26 cellular contexts compared by ENCODE assay signal in genomic region chr13:86135856-86136255, GRCh38.
A peak's percentile ranks its signal among the peaks of the same experiment; 100 is the strongest.
DNase-seq lines count a peak whose midpoint lies in the region; ATAC-seq, FAIRE-seq and TF ChIP-seq lines count a peak whose summit lies in the region.
"Had no signal": no experiment of that assay in that cellular context is flagged by ENCODE, and none has a peak within 500 bp of the region (broad histone marks: within the 10 kb centered on the region; RNA-seq: fewer than 3 reads in every experiment).

No MANE protein-coding gene starts in this region.

- no peak overlapping the region for H3K27ac Mint-ChIP-seq in neural progenitor cell
- H3K27ac Mint-ChIP-seq in activated T-helper 2 cell treated with anti-CD3 and anti-CD28 coated beads, Interferon-gamma antibody, Interleukin-2, Interleukin-4, amounts not matched to agents 10 μg/mL and 5 μg/mL and 100 μg/mL, durations not matched to agents 14 hours and 24 hours and 36 hours = no peak overlapping the region
- H3K27ac Mint-ChIP-seq: CD14-positive monocyte; CD4-positive, alpha-beta T cell; CD8-positive, alpha-beta memory T cell; H9 had no signal

- H3K4me3 Mint-ChIP-seq in neural progenitor cell = no peak overlapping the region
- no peak overlapping the region for H3K4me3 Mint-ChIP-seq in activated T-helper 2 cell treated with anti-CD3 and anti-CD28 coated beads, Interferon-gamma antibody, Interleukin-2, Interleukin-4, amounts not matched to agents 10 μg/mL and 5 μg/mL and 100 μg/mL, durations not matched to agents 14 hours and 24 hours and 36 hours (ENCODE audit: low read depth)
- H3K4me3 Mint-ChIP-seq: CD14-positive monocyte; CD4-positive, alpha-beta T cell; CD8-positive, alpha-beta memory T cell; H9 had no signal

- no peaks in the 10 kb centered on the region for H3K27me3 Mint-ChIP-seq in neural progenitor cell (ENCODE audit: insufficient read depth, low read depth)
- H3K27me3 Mint-ChIP-seq in activated T-helper 2 cell treated with anti-CD3 and anti-CD28 coated beads, Interferon-gamma antibody, Interleukin-2, Interleukin-4, amounts not matched to agents 10 μg/mL and 5 μg/mL and 100 μg/mL, durations not matched to agents 14 hours and 24 hours and 36 hours (ENCODE audit: low read depth) = no peaks in the 10 kb centered on the region
- H3K27me3 Mint-ChIP-seq: CD4-positive, alpha-beta T cell; CD8-positive, alpha-beta memory T cell had no signal

- H3K36me3 ChIP-seq in bronchial epithelial cell (ENCODE audit: control insufficient read depth, insufficient read depth, low read length) (no peaks in the 10 kb centered on the region), neural progenitor cell (no peaks in the 10 kb centered on the region)
- H3K36me3 ChIP-seq: BE2C; BLaER1 treated with 17β-estradiol and CSF1 and Interleukin-3, amounts not matched to agents 10 nM and 100 nM had no signal

- no peaks in the 10 kb centered on the region for H4K20me1 ChIP-seq in neural progenitor cell (ENCODE audit: low read depth)
- H4K20me1 ChIP-seq: BLaER1 treated with 17β-estradiol and CSF1 and Interleukin-3, amounts not matched to agents 10 nM and 100 nM had no signal

- no peak overlapping the region for H3K4me3 ChIP-seq in bronchial epithelial cell (ENCODE audit: low read depth, low read length)
- H3K4me3 ChIP-seq in neural progenitor cell = no peak overlapping the region
- H3K4me3 ChIP-seq: A549; BLaER1 treated with 17β-estradiol and CSF1 and Interleukin-3, amounts not matched to agents 10 nM and 100 nM; GM12878; GM23248 had no signal

- TF ChIP-seq CTCF in bronchial epithelial cell (IDR thresholded peaks at IDR 0.05; ENCODE audit: insufficient read depth, low read length, severe bottlenecking) = no peak
- no peak for TF ChIP-seq CTCF in neural progenitor cell (IDR thresholded peaks at IDR 0.05)

- H3K4me1 Mint-ChIP-seq in neural progenitor cell = no peaks in the 10 kb centered on the region
- H3K4me1 Mint-ChIP-seq in activated T-helper 2 cell treated with anti-CD3 and anti-CD28 coated beads, Interferon-gamma antibody, Interleukin-2, Interleukin-4, amounts not matched to agents 10 μg/mL and 5 μg/mL and 100 μg/mL, durations not matched to agents 14 hours and 24 hours and 36 hours (ENCODE audit: low read depth) = no peaks in the 10 kb centered on the region
- H3K4me1 Mint-ChIP-seq: CD14-positive monocyte; CD8-positive, alpha-beta memory T cell; H9 had no signal

- FAIRE-seq in H54 (lab: Jason Lieb, UNC) (peak; percentile 20), bronchial epithelial cell (lab: Jason Lieb, UNC) (no peak)
- FAIRE-seq: A549, D721Med, GM12878, GM19239, H1 had no signal

- no peaks in the 10 kb centered on the region for H3K9me3 Mint-ChIP-seq in neural progenitor cell
- H3K9me3 Mint-ChIP-seq in activated T-helper 2 cell treated with anti-CD3 and anti-CD28 coated beads, Interferon-gamma antibody, Interleukin-2, Interleukin-4, amounts not matched to agents 10 μg/mL and 5 μg/mL and 100 μg/mL, durations not matched to agents 14 hours and 24 hours and 36 hours = peaks cover 11% of the 10 kb centered on the region
- H3K9me3 Mint-ChIP-seq: CD4-positive, alpha-beta T cell had no signal

- H3K79me2 ChIP-seq in neural progenitor cell (ENCODE audit: low read depth) = no peaks in the 10 kb centered on the region

- no peak for TF ChIP-seq POLR2A in H54 (IDR thresholded peaks at IDR 0.05; ENCODE audit: low read depth, low read length)

- H3K4me1 ChIP-seq in neural progenitor cell = no peaks in the 10 kb centered on the region
- H3K4me1 ChIP-seq: A549; BE2C; BLaER1 treated with 17β-estradiol and CSF1 and Interleukin-3, amounts not matched to agents 10 nM and 100 nM had no signal

- H3K9ac ChIP-seq in neural progenitor cell = no peak overlapping the region
- H3K9ac ChIP-seq: BLaER1 treated with 17β-estradiol and CSF1 and Interleukin-3, amounts not matched to agents 10 nM and 100 nM; GM23248 had no signal

- no peak for ATAC-seq in HG03520 (IDR thresholded peaks at IDR 0.05; ENCODE audit: unreplicated experiment)
- ATAC-seq: A549, GM12878, HCT116 had no signal

- peak overlapping the region; percentile 50 for H2AFZ ChIP-seq in neural progenitor cell (replicated peaks)
- H2AFZ ChIP-seq: GM23248 had no signal

- DNase-seq in H54 (ENCODE audit: insufficient read length, low spot score) (no peak), bronchial epithelial cell (ENCODE audit: low read depth) (peak; percentile 56), neural progenitor cell (ENCODE audit: low spot score) (no peak), HPDE6-E6E7 (ENCODE audit: extremely low spot score) (no peak)
- no peak for DNase-seq in activated T-helper 2 cell treated with anti-CD3 and anti-CD28 coated beads, Interferon-gamma antibody, Interleukin-2, Interleukin-4, amounts not matched to agents 10 μg/mL and 5 μg/mL and 100 μg/mL, durations not matched to agents 14 hours and 24 hours and 36 hours (ENCODE audit: low spot score)
- DNase-seq: 8988T; ACHN; AML-193; BE2C; CD4-positive, alpha-beta T cell; CD8-positive, alpha-beta memory T cell; DMS 273 treated with DMSO at 0.1 percent for 48 hours; DMS79; EL; GDM1; GM23248; H9 had no signal

- H3F3A ChIP-seq in neural progenitor cell (ENCODE audit: low read depth) = no peaks in the 10 kb centered on the region

- no peak overlapping the region for H3K27ac ChIP-seq in neural progenitor cell
- H3K27ac ChIP-seq: A549; BLaER1 treated with 17β-estradiol and CSF1 and Interleukin-3, amounts not matched to agents 10 nM and 100 nM; GM23248 had no signal

- intact Hi-C loops in activated T-helper 2 cell treated with anti-CD3 and anti-CD28 coated beads, Interferon-gamma antibody, Interleukin-2, Interleukin-4, amounts not matched to agents 10 μg/mL and 5 μg/mL and 100 μg/mL, durations not matched to agents 14 hours and 24 hours and 36 hours (cut with micrococcal nuclease) = no loop called here

- no peak overlapping the region for H3K4me2 ChIP-seq in neural progenitor cell
- H3K4me2 ChIP-seq: A549; BLaER1 treated with 17β-estradiol and CSF1 and Interleukin-3, amounts not matched to agents 10 nM and 100 nM had no signal

- no peaks in the 10 kb centered on the region for H3K9me3 ChIP-seq in neural progenitor cell (ENCODE audit: low read depth)
- H3K9me3 ChIP-seq: A549; BE2C; BLaER1 treated with 17β-estradiol and CSF1 and Interleukin-3, amounts not matched to agents 10 nM and 100 nM had no signal

- H3K27me3 ChIP-seq in bronchial epithelial cell (ENCODE audit: control insufficient read depth, insufficient read depth, low read length) = no peaks in the 10 kb centered on the region
- no peaks in the 10 kb centered on the region for H3K27me3 ChIP-seq in neural progenitor cell
- H3K27me3 ChIP-seq: BE2C; BLaER1 treated with 17β-estradiol and CSF1 and Interleukin-3, amounts not matched to agents 10 nM and 100 nM had no signal

- H3K36me3 Mint-ChIP-seq in neural progenitor cell = no peaks in the 10 kb centered on the region
- no peaks in the 10 kb centered on the region for H3K36me3 Mint-ChIP-seq in activated T-helper 2 cell treated with anti-CD3 and anti-CD28 coated beads, Interferon-gamma antibody, Interleukin-2, Interleukin-4, amounts not matched to agents 10 μg/mL and 5 μg/mL and 100 μg/mL, durations not matched to agents 14 hours and 24 hours and 36 hours (ENCODE audit: low read depth)
- H3K36me3 Mint-ChIP-seq: CD14-positive monocyte; CD8-positive, alpha-beta memory T cell had no signal
